32 cellular contexts compared by ENCODE assay signal in the genomic region with DNA sequence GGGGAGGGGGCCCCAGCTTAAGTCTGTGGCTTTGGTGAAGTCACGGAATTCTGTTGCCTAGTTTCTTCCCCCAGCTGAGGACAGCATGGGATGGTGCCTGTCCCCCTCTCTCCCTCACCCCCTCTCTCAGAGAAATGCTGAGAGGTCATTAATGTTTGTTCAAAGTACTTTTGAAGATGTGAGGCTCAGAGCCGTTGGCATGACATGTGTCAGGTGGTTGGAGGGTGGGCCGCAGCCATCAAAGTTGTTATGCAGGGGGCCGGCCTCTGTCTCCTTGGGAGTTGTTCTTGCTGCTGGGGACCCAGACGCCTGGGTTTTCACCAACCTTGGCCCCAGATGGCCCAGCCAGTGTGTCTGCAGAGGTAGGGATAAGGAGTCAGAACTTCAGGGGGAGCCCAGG.
"Had no signal": no experiment of that assay in that cellular context is flagged by ENCODE, and none has a peak within 500 bp of the region (broad histone marks: within the 10 kb centered on the region; RNA-seq: fewer than 3 reads in every experiment).

No MANE protein-coding gene starts in this region.

- H3K27ac Mint-ChIP-seq: activated CD4-positive, alpha-beta memory T cell treated with anti-CD3 and anti-CD28 coated beads for 36 hours; activated CD4-positive, alpha-beta T cell treated with anti-CD3 and anti-CD28 coated beads, Interleukin-2, amount 10 ng/mL, durations not matched to agents 24 days and 14 days; activated naive CD4-positive, alpha-beta T cell treated with anti-CD3 and anti-CD28 coated beads for 36 hours; activated naive CD8-positive, alpha-beta T cell treated with anti-CD3 and anti-CD28 coated beads for 36 hours; activated T-helper 1 cell treated with anti-CD3 and anti-CD28 coated beads, Interleukin-12 subunit alpha, Interleukin-12 subunit beta, Interleukin-2, Interleukin-4 antibody, amounts not matched to agents 30 ng/mL and 10 ng/mL and 1 ng/mL, durations not matched to agents 14 hours and 24 hours and 36 hours; stimulated activated naive B cell treated with anti-CD40 and anti-IgM and Interleukin-4, amounts not matched to agents 10 μg/mL and 1 μg/mL and 100 μg/mL, for 72 hours had no signal

- H3K27me3 Mint-ChIP-seq: activated CD4-positive, alpha-beta memory T cell treated with anti-CD3 and anti-CD28 coated beads for 36 hours had no signal

- H3K9me3 ChIP-seq: adrenal gland, colonic mucosa, heart left ventricle, neutrophil, stomach, transverse colon, uterus had no signal

- ATAC-seq: activated CD4-positive, CD25-positive, alpha-beta regulatory T cell treated with anti-CD3 and anti-CD28 coated beads, Interleukin-2, amount 50 U/mL, for 24 hours; foreskin keratinocyte; heart left ventricle; left ventricle myocardium superior; naive thymus-derived CD4-positive, alpha-beta T cell; sciatic nerve; stimulated activated naive B cell treated with anti-CD40 and anti-IgM and Interleukin-4, amounts not matched to agents 10 μg/mL and 1 μg/mL and 100 μg/mL, for 72 hours had no signal

- H3K27me3 ChIP-seq: adrenal gland, uterus had no signal

- H3K4me3 ChIP-seq: adrenal gland, cardiac muscle cell, colonic mucosa, heart left ventricle, skin epidermis, transverse colon, uterus had no signal

- H3K4me3 Mint-ChIP-seq: activated CD4-positive, alpha-beta memory T cell treated with anti-CD3 and anti-CD28 coated beads for 36 hours; activated CD4-positive, alpha-beta T cell treated with anti-CD3 and anti-CD28 coated beads, Interleukin-2, amount 10 ng/mL, durations not matched to agents 24 days and 14 days; activated naive CD4-positive, alpha-beta T cell treated with anti-CD3 and anti-CD28 coated beads for 36 hours; activated naive CD8-positive, alpha-beta T cell treated with anti-CD3 and anti-CD28 coated beads for 36 hours; activated T-helper 1 cell treated with anti-CD3 and anti-CD28 coated beads, Interleukin-12 subunit alpha, Interleukin-12 subunit beta, Interleukin-2, Interleukin-4 antibody, amounts not matched to agents 30 ng/mL and 10 ng/mL and 1 ng/mL, durations not matched to agents 14 hours and 24 hours and 36 hours; stimulated activated naive B cell treated with anti-CD40 and anti-IgM and Interleukin-4, amounts not matched to agents 10 μg/mL and 1 μg/mL and 100 μg/mL, for 72 hours had no signal

- H3K4me1 ChIP-seq: colonic mucosa, foreskin keratinocyte, uterus had no signal

- H3K36me3 ChIP-seq: adrenal gland, cardiac muscle cell, colonic mucosa, heart left ventricle, neutrophil, transverse colon, uterus had no signal

- H3K36me3 Mint-ChIP-seq: activated naive CD8-positive, alpha-beta T cell treated with anti-CD3 and anti-CD28 coated beads for 36 hours had no signal

- H3K27ac ChIP-seq: adrenal gland, cardiac muscle cell, colonic mucosa, foreskin keratinocyte, heart left ventricle, neutrophil, transverse colon, WERI-Rb-1 had no signal

- H3K9me3 Mint-ChIP-seq: activated CD4-positive, alpha-beta memory T cell treated with anti-CD3 and anti-CD28 coated beads for 36 hours; activated CD4-positive, alpha-beta T cell treated with anti-CD3 and anti-CD28 coated beads, Interleukin-2, amount 10 ng/mL, durations not matched to agents 24 days and 14 days; activated naive CD4-positive, alpha-beta T cell treated with anti-CD3 and anti-CD28 coated beads for 36 hours; activated naive CD8-positive, alpha-beta T cell treated with anti-CD3 and anti-CD28 coated beads for 36 hours; activated T-helper 1 cell treated with anti-CD3 and anti-CD28 coated beads, Interleukin-12 subunit alpha, Interleukin-12 subunit beta, Interleukin-2, Interleukin-4 antibody, amounts not matched to agents 30 ng/mL and 10 ng/mL and 1 ng/mL, durations not matched to agents 14 hours and 24 hours and 36 hours; stimulated activated naive B cell treated with anti-CD40 and anti-IgM and Interleukin-4, amounts not matched to agents 10 μg/mL and 1 μg/mL and 100 μg/mL, for 72 hours had no signal

- DNase-seq: activated CD4-positive, alpha-beta memory T cell treated with anti-CD3 and anti-CD28 coated beads for 36 hours; activated CD4-positive, alpha-beta T cell treated with anti-CD3 and anti-CD28 coated beads, Interleukin-2, amount 10 ng/mL, durations not matched to agents 24 days and 14 days; activated CD8-positive, alpha-beta memory T cell treated with anti-CD3 and anti-CD28 coated beads, Interleukin-2, amount 50 U/mL, for 4 hours; activated effector memory CD4-positive, alpha-beta T cell treated with anti-CD3 and anti-CD28 coated beads, Interleukin-2, amount 50 U/mL, for 16 hours; activated naive CD4-positive, alpha-beta T cell treated with anti-CD3 and anti-CD28 coated beads for 36 hours; activated naive CD8-positive, alpha-beta T cell treated with anti-CD3 and anti-CD28 coated beads for 36 hours; activated T-cell treated with anti-CD3 and anti-CD28 coated beads, Interleukin-2, amount 50 U/mL, for 1 hour; adrenal gland; cerebellar nuclear complex; colonic mucosa; dorsolateral prefrontal cortex; effector memory CD4-positive, alpha-beta T cell; erythroblast; foreskin keratinocyte; heart left ventricle; left ventricle myocardium superior; midbrain; naive thymus-derived CD4-positive, alpha-beta T cell; stimulated activated CD4-positive, alpha-beta T cell treated with anti-CD3 and anti-CD28 coated beads, Interleukin-1b, Interleukin-23, amount 100 ng/mL, for 48 hours; stimulated activated CD4-positive, alpha-beta T cell treated with anti-CD3 and anti-CD28 coated beads, Interleukin-4, amount 100 ng/mL, for 4 hours; stimulated activated naive B cell treated with anti-CD40 and anti-IgM and Interleukin-4, amounts not matched to agents 10 μg/mL and 1 μg/mL and 100 μg/mL, for 72 hours; stomach; T-helper 9 cell; transverse colon; uterus; WERI-Rb-1 had no signal
